Comparison of ENCODE assay signal across 19 cellular contexts in genomic region chr11:112005422-112006094, GRCh38. TPM values are rescaled to one million over a fixed set of nuclear protein-coding genes. Genes with fewer than 3 reads are reported as not detected.
DNase-seq lines count a peak whose midpoint lies in the region; ATAC-seq, FAIRE-seq and TF ChIP-seq lines count a peak whose summit lies in the region.
"Had no signal": no experiment of that assay in that cellular context is flagged by ENCODE, and none has a peak within 500 bp of the region (broad histone marks: within the 10 kb centered on the region; RNA-seq: fewer than 3 reads in every experiment).

No MANE protein-coding gene starts in this region.

- no peak for FAIRE-seq in small intestine (lab: Jason Lieb, UNC)
- FAIRE-seq: GM12878, GM19239, H1 had no signal

- H3K27ac ChIP-seq in Peyer's patch (peak overlapping the region in 1 of 4 donors; percentile 58), esophagus (ENCODE audit: low read depth in 2 of 2, low read length in 1 of 2) (peak overlapping the region; percentile 67 to 82), small intestine (ENCODE audit: low read depth in 1 of 2, low read length in 1 of 2) (no peak overlapping the region)
- H3K27ac ChIP-seq: BLaER1 treated with 17β-estradiol and CSF1 and Interleukin-3, amounts not matched to agents 10 nM and 100 nM had no signal

- 62 to 69% methylated on average over 11 of the region's 11 CpGs for WGBS in esophagus, 2 donors
- 68 to 84% (median 81%) methylated on average over 11 of the region's 11 CpGs for WGBS in small intestine, 3 donors

- TF ChIP-seq POLR2A in Peyer's patch (IDR thresholded peaks at IDR 0.05), result no peak

- H3K4me3 ChIP-seq in Peyer's patch (peak overlapping the region in 1 of 4 donors; percentile 20), esophagus (ENCODE audit: low read depth in 1 of 2, low read length in 2 of 2) (no peak overlapping the region), small intestine (ENCODE audit: low read depth in 1 of 2, low read length in 2 of 2) (no peak overlapping the region)
- H3K4me3 ChIP-seq: BLaER1 treated with 17β-estradiol and CSF1 and Interleukin-3, amounts not matched to agents 10 nM and 100 nM; GM12878; HAP-1 had no signal

- peaks cover 0 to 4% (median 0%) of the 10 kb centered on the region in 6 donors for H3K9me3 Mint-ChIP-seq in immature natural killer cell
- H3K9me3 Mint-ChIP-seq: CD8-positive, alpha-beta T cell had no signal

- peaks cover 8 to 15% (median 10%) of the 10 kb centered on the region in 3 donors for H3K27me3 Mint-ChIP-seq in immature natural killer cell (ENCODE audit: low read depth in 3 of 3)

- intact Hi-C loops in left colon (cut with DNase I, micrococcal nuclease), result no loop called here

- H3K4me3 Mint-ChIP-seq in immature natural killer cell, result no peak overlapping the region
- H3K4me3 Mint-ChIP-seq: B cell; CD8-positive, alpha-beta T cell had no signal

- H3K27me3 ChIP-seq in Peyer's patch, result no peaks in the 10 kb centered on the region
- no peaks in the 10 kb centered on the region for H3K27me3 ChIP-seq in esophagus (ENCODE audit: control insufficient read depth in 1 of 2, insufficient read depth in 2 of 2, low read length in 2 of 2)
- no peaks in the 10 kb centered on the region for H3K27me3 ChIP-seq in small intestine (ENCODE audit: control insufficient read depth in 2 of 2, insufficient read depth in 2 of 2, low read length in 2 of 2)
- H3K27me3 ChIP-seq: BLaER1 treated with 17β-estradiol and CSF1 and Interleukin-3, amounts not matched to agents 10 nM and 100 nM had no signal

- no peak for TF ChIP-seq CTCF in Peyer's patch (IDR thresholded peaks at IDR 0.05)

- DNase-seq in Peyer's patch (peak in 2 of 3 donors; percentile 60 to 79), left colon (peak; percentile 62 to 68), small intestine (peak; percentile 64), hepatic stellate cell (ENCODE audit: low spot score) (no peak), immature natural killer cell (no peak), DMS114 treated with DMSO at 0.1 percent for 48 hours (lab: John Stamatoyannopoulos, UW; ENCODE audit: unreplicated experiment) (no peak), NCI-H82 treated with DMSO at 0.1 percent for 48 hours (lab: John Stamatoyannopoulos, UW; ENCODE audit: unreplicated experiment) (no peak)
- DNase-seq: Calu3; CD8-positive, alpha-beta T cell; DMS53; DND-41; EL had no signal

- H3K36me3 ChIP-seq in Peyer's patch (peaks cover 0 to 8% (median 0%) of the 10 kb centered on the region in 3 donors), esophagus (ENCODE audit: control insufficient read depth in 2 of 2, insufficient read depth in 2 of 2, low read length in 1 of 2) (no peaks in the 10 kb centered on the region), small intestine (ENCODE audit: control insufficient read depth in 2 of 2, insufficient read depth in 2 of 2, low read length in 2 of 2) (no peaks in the 10 kb centered on the region)
- H3K36me3 ChIP-seq: BLaER1 treated with 17β-estradiol and CSF1 and Interleukin-3, amounts not matched to agents 10 nM and 100 nM; HAP-1 had no signal

- no peaks in the 10 kb centered on the region for H3K4me1 ChIP-seq in Peyer's patch
- no peaks in the 10 kb centered on the region for H3K4me1 ChIP-seq in esophagus (ENCODE audit: control insufficient read depth in 2 of 2, insufficient read depth in 2 of 2, low read length in 1 of 2)
- H3K4me1 ChIP-seq in small intestine (ENCODE audit: control insufficient read depth in 2 of 2, insufficient read depth in 1 of 2, low read depth in 1 of 2, low read length in 1 of 2), result no peaks in the 10 kb centered on the region

- peak; percentile 97 for ATAC-seq in left colon
- ATAC-seq: CD8-positive, alpha-beta T cell; GM12878 had no signal

- no peaks in the 10 kb centered on the region for H3K9me3 ChIP-seq in Peyer's patch
- H3K9me3 ChIP-seq in esophagus (ENCODE audit: control insufficient read depth in 2 of 2, insufficient read depth in 1 of 2, low read depth in 1 of 2, low read length in 1 of 2), result no peaks in the 10 kb centered on the region
- no peaks in the 10 kb centered on the region for H3K9me3 ChIP-seq in small intestine (ENCODE audit: control insufficient read depth, low read depth)
- H3K9me3 ChIP-seq: BLaER1 treated with 17β-estradiol and CSF1 and Interleukin-3, amounts not matched to agents 10 nM and 100 nM; HAP-1 had no signal

- no peak overlapping the region for H3K27ac Mint-ChIP-seq in immature natural killer cell
- H3K27ac Mint-ChIP-seq: B cell; CD8-positive, alpha-beta T cell had no signal

- peaks cover 0 to 4% (median 0%) of the 10 kb centered on the region in 3 donors for H3K36me3 Mint-ChIP-seq in immature natural killer cell
- H3K36me3 Mint-ChIP-seq: CD8-positive, alpha-beta T cell had no signal

- no peaks in the 10 kb centered on the region for H3K4me1 Mint-ChIP-seq in immature natural killer cell

RNA-seq across cellular contexts. Expression of gene DLAT, which starts 19.6 kb away (rescaled TPM):
- total RNA-seq in Peyer's patch (10 to 100 TPM; 23.2 to 28.6 (median 27.0) TPM), left colon (10 to 100 TPM; 51.1 to 75.3 TPM)
- polyA plus RNA-seq in esophagus (10 to 100 TPM in 1 of 2 donors, 1 to 10 TPM in 1; 9.7 to 22.6 TPM), small intestine (10 to 100 TPM; 24.0 to 28.4 (median 24.9) TPM), immature natural killer cell (10 to 100 TPM; 13.6 to 21.5 (median 20.7) TPM)

Comparison
In these comparisons a context has a peak if more than half of its experiments do, and no peak if none do; other contexts are left out.
1. DNase-seq: peak in Peyer's patch (2 of 3), left colon (2 of 2) and small intestine (single experiment); none in hepatic stellate cell (single experiment), immature natural killer cell (0 of 3), DMS114 treated with DMSO at 0.1 percent for 48 hours (single experiment) and NCI-H82 treated with DMSO at 0.1 percent for 48 hours (single experiment).
2. H3K27ac ChIP-seq: peak in esophagus (2 of 2); none in small intestine (0 of 2).